ENCODE assay signal across 39 cellular contexts in genomic region chr20:6411651-6412050, GRCh38.
"Had no signal": no experiment of that assay in that cellular context is flagged by ENCODE, and none has a peak within 500 bp of the region (broad histone marks: within the 10 kb centered on the region; RNA-seq: fewer than 3 reads in every experiment).

No MANE protein-coding gene starts in this region.

- FAIRE-seq: bronchial epithelial cell, TTC549 had no signal

- H3K27ac Mint-ChIP-seq: activated B cell treated with CpG ODN at 0.5 μM for 24 hours; activated CD4-positive, alpha-beta memory T cell treated with anti-CD3 and anti-CD28 coated beads for 36 hours; activated CD4-positive, alpha-beta T cell treated with anti-CD3 and anti-CD28 coated beads, Interleukin-2, amount 10 ng/mL, durations not matched to agents 24 days and 14 days; activated CD8-positive, alpha-beta T cell treated with anti-CD3 and anti-CD28 coated beads for 36 hours; activated naive CD4-positive, alpha-beta T cell treated with anti-CD3 and anti-CD28 coated beads for 36 hours; activated naive CD4-positive, alpha-beta T cell treated with anti-CD3 and anti-CD28 coated beads, Interleukin-2, amount 50 U/mL, for 24 hours; activated naive CD8-positive, alpha-beta T cell; activated naive CD8-positive, alpha-beta T cell treated with anti-CD3 and anti-CD28 coated beads, Interleukin-2, amount 10 ng/mL, durations not matched to agents 7 days and 5 days; activated naive CD8-positive, alpha-beta T cell treated with anti-CD3 and anti-CD28 coated beads, Interleukin-2, amount 50 U/mL, for 24 hours; activated T-cell treated with anti-CD3 and anti-CD28 coated beads, Interleukin-2, amount 50 U/mL, for 72 hours; activated T-helper 1 cell treated with anti-CD3 and anti-CD28 coated beads, Interleukin-12 subunit alpha, Interleukin-12 subunit beta, Interleukin-2, Interleukin-4 antibody, amounts not matched to agents 30 ng/mL and 10 ng/mL and 1 ng/mL, durations not matched to agents 14 hours and 24 hours and 36 hours; activated T-helper 17 cell treated with anti-CD3 and anti-CD28 coated beads, Interleukin-2, amount 50 U/mL, for 72 hours; brain; T-helper 1 cell treated with Interleukin-12 subunit alpha and Interleukin-12 subunit beta and Interleukin-4 antibody, amounts not matched to agents 30 μg/mL and 1 μg/mL, for 36 hours; T-helper 2 cell treated with Interferon-gamma antibody and Interleukin-4, amounts not matched to agents 5 μg/mL and 100 μg/mL, for 36 hours had no signal

- H3K27me3 Mint-ChIP-seq: activated B cell treated with CpG ODN at 0.5 μM for 24 hours; activated CD4-positive, alpha-beta memory T cell treated with anti-CD3 and anti-CD28 coated beads for 36 hours; activated CD4-positive, alpha-beta T cell treated with anti-CD3 and anti-CD28 coated beads, Interleukin-2, amount 10 ng/mL, durations not matched to agents 24 days and 14 days; activated CD8-positive, alpha-beta T cell treated with anti-CD3 and anti-CD28 coated beads for 36 hours; activated naive CD8-positive, alpha-beta T cell treated with anti-CD3 and anti-CD28 coated beads, Interleukin-2, amount 10 ng/mL, durations not matched to agents 7 days and 5 days; activated T-helper 17 cell treated with anti-CD3 and anti-CD28 coated beads, Interleukin-2, amount 50 U/mL, for 72 hours; central memory CD8-positive, alpha-beta T cell had no signal

- H3K4me1 ChIP-seq: ascending aorta had no signal

- H3K36me3 Mint-ChIP-seq: activated CD4-positive, alpha-beta memory T cell treated with anti-CD3 and anti-CD28 coated beads for 36 hours; activated naive CD4-positive, alpha-beta T cell treated with anti-CD3 and anti-CD28 coated beads, Interleukin-2, amount 50 U/mL, for 24 hours; activated naive CD8-positive, alpha-beta T cell; activated naive CD8-positive, alpha-beta T cell treated with anti-CD3 and anti-CD28 coated beads, Interleukin-2, amount 10 ng/mL, durations not matched to agents 7 days and 5 days; brain had no signal

- H3K9me3 Mint-ChIP-seq: activated CD4-positive, alpha-beta memory T cell treated with anti-CD3 and anti-CD28 coated beads for 36 hours; activated CD4-positive, alpha-beta T cell treated with anti-CD3 and anti-CD28 coated beads, Interleukin-2, amount 10 ng/mL, durations not matched to agents 24 days and 14 days; activated naive CD4-positive, alpha-beta T cell treated with anti-CD3 and anti-CD28 coated beads for 36 hours; activated naive CD4-positive, alpha-beta T cell treated with anti-CD3 and anti-CD28 coated beads, Interleukin-2, amount 50 U/mL, for 24 hours; activated naive CD8-positive, alpha-beta T cell treated with anti-CD3 and anti-CD28 coated beads, Interleukin-2, amount 10 ng/mL, durations not matched to agents 7 days and 5 days; activated T-helper 1 cell treated with anti-CD3 and anti-CD28 coated beads, Interleukin-12 subunit alpha, Interleukin-12 subunit beta, Interleukin-2, Interleukin-4 antibody, amounts not matched to agents 30 ng/mL and 10 ng/mL and 1 ng/mL, durations not matched to agents 14 hours and 24 hours and 36 hours; brain; T-helper 1 cell treated with Interleukin-12 subunit alpha and Interleukin-12 subunit beta and Interleukin-4 antibody, amounts not matched to agents 30 μg/mL and 1 μg/mL, for 36 hours; T-helper 2 cell treated with Interferon-gamma antibody and Interleukin-4, amounts not matched to agents 5 μg/mL and 100 μg/mL, for 36 hours had no signal

- H3K9me3 ChIP-seq: ascending aorta had no signal

- H3K27ac ChIP-seq: ascending aorta, cardiac muscle cell, VCaP had no signal

- H3K36me3 ChIP-seq: ascending aorta, cardiac muscle cell had no signal

- H3K27me3 ChIP-seq: ascending aorta, cardiac muscle cell had no signal

- DNase-seq: activated B cell treated with CpG ODN at 0.5 μM for 24 hours; activated CD4-positive, alpha-beta memory T cell treated with anti-CD3 and anti-CD28 coated beads for 36 hours; activated CD4-positive, alpha-beta T cell treated with anti-CD3 and anti-CD28 coated beads for 4 hours; activated CD4-positive, alpha-beta T cell treated with anti-CD3 and anti-CD28 coated beads, Interleukin-2, amount 10 ng/mL, durations not matched to agents 24 days and 14 days; activated CD4-positive, alpha-beta T cell treated with anti-CD3 and anti-CD28 coated beads, Interleukin-2, amount 50 U/mL, for 1 hour; activated CD4-positive, alpha-beta T cell treated with anti-CD3 and anti-CD28 coated beads, Interleukin-2, amount 50 U/mL, for 4 hours; activated CD4-positive, CD25-positive, alpha-beta regulatory T cell treated with anti-CD3 and anti-CD28 coated beads, Interleukin-2, amount 50 U/mL, for 72 hours; activated CD8-positive, alpha-beta memory T cell treated with anti-CD3 and anti-CD28 coated beads, Interleukin-2, amount 50 U/mL, for 4 hours; activated CD8-positive, alpha-beta T cell treated with anti-CD3 and anti-CD28 coated beads for 36 hours; activated effector memory CD4-positive, alpha-beta T cell treated with anti-CD3 and anti-CD28 coated beads, Interleukin-2, amount 50 U/mL, for 16 hours; activated gamma-delta T cell treated with Interleukin-2 at 50 U/mL for 16 hours; activated naive CD4-positive, alpha-beta T cell; activated naive CD4-positive, alpha-beta T cell treated with anti-CD3 and anti-CD28 coated beads for 36 hours; activated naive CD8-positive, alpha-beta T cell treated with anti-CD3 and anti-CD28 coated beads, Interleukin-2, amount 10 ng/mL, durations not matched to agents 7 days and 5 days; activated naive CD8-positive, alpha-beta T cell treated with anti-CD3 and anti-CD28 coated beads, Interleukin-2, amount 50 U/mL, for 24 hours; activated T-cell treated with anti-CD3 and anti-CD28 coated beads for 4 hours; activated T-cell treated with anti-CD3 and anti-CD28 coated beads, Interleukin-2, amount 50 U/mL, for 1 hour; activated T-cell treated with anti-CD3 and anti-CD28 coated beads, Interleukin-2, amount 50 U/mL, for 4 hours; activated T-cell treated with anti-CD3 and anti-CD28 coated beads, Interleukin-2, amount 50 U/mL, for 72 hours; amygdala; anterior cingulate cortex; caudate nucleus; cerebellar nuclear complex; T-helper 1 cell; T-helper 2 cell; T-helper 9 cell had no signal

- H3K4me3 Mint-ChIP-seq: activated B cell treated with CpG ODN at 0.5 μM for 24 hours; activated CD4-positive, alpha-beta memory T cell treated with anti-CD3 and anti-CD28 coated beads for 36 hours; activated CD4-positive, alpha-beta T cell treated with anti-CD3 and anti-CD28 coated beads, Interleukin-2, amount 10 ng/mL, durations not matched to agents 24 days and 14 days; activated CD8-positive, alpha-beta T cell treated with anti-CD3 and anti-CD28 coated beads for 36 hours; activated naive CD4-positive, alpha-beta T cell treated with anti-CD3 and anti-CD28 coated beads for 36 hours; activated naive CD4-positive, alpha-beta T cell treated with anti-CD3 and anti-CD28 coated beads, Interleukin-2, amount 50 U/mL, for 24 hours; activated naive CD8-positive, alpha-beta T cell; activated naive CD8-positive, alpha-beta T cell treated with anti-CD3 and anti-CD28 coated beads, Interleukin-2, amount 10 ng/mL, durations not matched to agents 7 days and 5 days; activated naive CD8-positive, alpha-beta T cell treated with anti-CD3 and anti-CD28 coated beads, Interleukin-2, amount 50 U/mL, for 24 hours; activated T-cell treated with anti-CD3 and anti-CD28 coated beads, Interleukin-2, amount 50 U/mL, for 4 hours; activated T-cell treated with anti-CD3 and anti-CD28 coated beads, Interleukin-2, amount 50 U/mL, for 72 hours; activated T-helper 1 cell treated with anti-CD3 and anti-CD28 coated beads, Interleukin-12 subunit alpha, Interleukin-12 subunit beta, Interleukin-2, Interleukin-4 antibody, amounts not matched to agents 30 ng/mL and 10 ng/mL and 1 ng/mL, durations not matched to agents 14 hours and 24 hours and 36 hours; activated T-helper 17 cell treated with anti-CD3 and anti-CD28 coated beads, Interleukin-2, amount 50 U/mL, for 72 hours; brain; central memory CD8-positive, alpha-beta T cell; T-helper 1 cell treated with Interleukin-12 subunit alpha and Interleukin-12 subunit beta and Interleukin-4 antibody, amounts not matched to agents 30 μg/mL and 1 μg/mL, for 36 hours; T-helper 2 cell treated with Interferon-gamma antibody and Interleukin-4, amounts not matched to agents 5 μg/mL and 100 μg/mL, for 36 hours had no signal

- H3K4me3 ChIP-seq: ascending aorta, cardiac muscle cell had no signal

- ATAC-seq: activated CD8-positive, alpha-beta T cell treated with anti-CD3 and anti-CD28 coated beads for 36 hours; activated naive CD8-positive, alpha-beta T cell treated with anti-CD3 and anti-CD28 coated beads, Interleukin-2, amount 50 U/mL, for 24 hours; activated T-cell treated with anti-CD3 and anti-CD28 coated beads, Interleukin-2, amount 50 U/mL, for 4 hours; activated T-cell treated with anti-CD3 and anti-CD28 coated beads, Interleukin-2, amount 50 U/mL, for 72 hours; activated T-helper 17 cell treated with anti-CD3 and anti-CD28 coated beads, Interleukin-2, amount 50 U/mL, for 72 hours had no signal

- H3K4me1 Mint-ChIP-seq: activated B cell treated with CpG ODN at 0.5 μM for 24 hours; activated CD4-positive, alpha-beta T cell treated with anti-CD3 and anti-CD28 coated beads, Interleukin-2, amount 10 ng/mL, durations not matched to agents 24 days and 14 days; activated naive CD4-positive, alpha-beta T cell treated with anti-CD3 and anti-CD28 coated beads, Interleukin-2, amount 50 U/mL, for 24 hours; activated naive CD8-positive, alpha-beta T cell treated with anti-CD3 and anti-CD28 coated beads, Interleukin-2, amount 10 ng/mL, durations not matched to agents 7 days and 5 days; activated naive CD8-positive, alpha-beta T cell treated with anti-CD3 and anti-CD28 coated beads, Interleukin-2, amount 50 U/mL, for 24 hours; activated T-helper 17 cell treated with anti-CD3 and anti-CD28 coated beads, Interleukin-2, amount 50 U/mL, for 72 hours; brain; central memory CD8-positive, alpha-beta T cell had no signal
